Comparison of ENCODE assay signal across 15 cellular contexts in the genomic region with DNA sequence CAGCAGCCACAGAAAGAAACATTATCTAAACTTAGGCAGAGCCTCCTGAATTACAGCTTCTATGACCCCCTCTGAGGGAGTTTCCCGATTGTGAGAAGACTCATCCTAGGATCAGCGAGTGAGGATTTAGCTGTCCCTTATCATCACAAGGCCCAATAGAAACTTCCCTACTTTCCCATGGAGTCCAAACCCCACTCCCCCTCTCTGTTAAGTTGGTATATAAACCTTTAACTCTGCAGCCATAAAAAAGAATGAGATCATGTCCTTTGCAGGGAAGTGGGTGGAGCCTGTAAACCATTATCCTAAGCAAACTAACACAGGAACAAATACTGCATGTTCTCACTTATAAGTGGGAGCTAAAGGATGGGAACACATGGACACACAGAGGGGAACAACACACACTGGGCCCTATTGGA.
DNase-seq lines count a peak whose midpoint lies in the region; ATAC-seq, FAIRE-seq and TF ChIP-seq lines count a peak whose summit lies in the region.
"Had no signal": no experiment of that assay in that cellular context is flagged by ENCODE, and none has a peak within 500 bp of the region (broad histone marks: within the 10 kb centered on the region; RNA-seq: fewer than 3 reads in every experiment).

No MANE protein-coding gene starts in this region.

- H3K9me1 ChIP-seq in K562 (ENCODE audit: control insufficient read depth, insufficient read depth, low read length) = no peaks in the 10 kb centered on the region

- no peaks in the 10 kb centered on the region for H4K20me1 ChIP-seq in K562 (replicated peaks; ENCODE audit: control insufficient read depth, insufficient read depth, low read length)

- in situ Hi-C loops in KBM-7 (cut with MboI; ENCODE audit: low pct_unique_long_range_greater_than_20kb, low sequenced_read_pairs) (no loop called here), K562 (cut with MboI) (no loop called here)

- peak overlapping the region; percentile 44 for H3K4me2 ChIP-seq in K562 (ENCODE audit: insufficient read depth, low read length)
- H3K4me2 ChIP-seq: PC-9 had no signal

- ATAC-seq in K562 (peak; percentile 88), mucosa of descending colon (peak; percentile 92), HG03442 (IDR thresholded peaks at IDR 0.05; ENCODE audit: unreplicated experiment) (no peak), HG03139 (IDR thresholded peaks at IDR 0.05; ENCODE audit: unreplicated experiment) (no peak)
- ATAC-seq: left lobe of liver had no signal

- H3K9ac ChIP-seq in K562 (ENCODE audit: insufficient read depth in 1 of 2, low read depth in 2 of 2, low read length in 2 of 2) = 0 out of 4 replicates have a peak overlapping the region, but pooled peaks of 1 of the 2 experiments have one; percentile 13

- no TSS peak for BruUV-seq in K562 (replicated peaks; lab: Mats Ljungman, UMichigan)

- no peak for TF ChIP-seq RAD21 in K562 (CRISPR knock-in tag; conservative IDR thresholded peaks at IDR 0.05 in 1 of 2, IDR thresholded peaks at IDR 0.05 in 1 of 2)

- intact Hi-C loops in K562 (cut with micrococcal nuclease) = no loop called here
- intact Hi-C loops in mucosa of descending colon (cut with DNase I, micrococcal nuclease) = no loop called here

- 6% methylated on average over 2 of the region's 2 CpGs for WGBS in K562 (ENCODE audit: insufficient coverage, low coverage, missing lambda C conversion rate)

- H3K27me3 ChIP-seq in K562 (ENCODE audit: control insufficient read depth in 2 of 2, insufficient read depth in 2 of 2, low read length in 2 of 2) = no peaks in the 10 kb centered on the region
- H3K27me3 ChIP-seq: spleen had no signal

- CTCF ChIA-PET in K562 (lab: Yijun Ruan, JAX; ENCODE audit: low intra/inter-chr PET ratio) = no interaction called here

- POLR2A ChIA-PET in K562 (lab: Yijun Ruan, JAX) = interaction anchor here (0.7 kb wide), 1 partner anchor 36 kb away, joined by 3 read pairs; no protein-coding TSS in a partner anchor

- TF ChIP-seq CTCF in K562 (IDR thresholded peaks at IDR 0.05 in 2 of 3, conservative IDR thresholded peaks at IDR 0.05 in 1 of 3; ENCODE audit: insufficient read depth in 2 of 3, low read depth in 1 of 3, low read length in 3 of 3) (no peak), mucosa of descending colon (IDR thresholded peaks at IDR 0.05) (no peak)

- TF ChIP-seq POLR2A in GM12891 (IDR thresholded peaks at IDR 0.05; ENCODE audit: low read depth, low read length) = no peak
- TF ChIP-seq POLR2A in K562 (conservative IDR thresholded peaks at IDR 0.05) = no peak

- FAIRE-seq in GM12891 (lab: Jason Lieb, UNC) (peak; percentile 20), K562 (lab: Jason Lieb, UNC) (peak; percentile 80)
- FAIRE-seq: astrocyte had no signal

- H3K9me3 ChIP-seq in K562 (replicated peaks; ENCODE audit: control insufficient read depth, insufficient read depth, low read depth, low read length) (no peaks in the 10 kb centered on the region), mucosa of descending colon (peaks cover 5% of the 10 kb centered on the region)

- no peaks in the 10 kb centered on the region for H3K79me2 ChIP-seq in K562 (ENCODE audit: control insufficient read depth, insufficient read depth, low read length)

- no peak for DNase-seq in GM12891 (ENCODE audit: insufficient read length, low spot score)
- DNase-seq in KBM-7 = peak; percentile 27
- DNase-seq in K562 (ENCODE audit: extremely low read depth in 1 of 4, low spot score in 3 of 4) = peak in 2 of 4 experiments; percentile 34 to 60
- DNase-seq in mucosa of descending colon = peak in 1 of 3 donors; percentile 5
- DNase-seq in caudate nucleus (lab: John Stamatoyannopoulos, UW) = no peak
- no peak for DNase-seq in NOMO-1 treated with dmso at 0.1 percent for 144 hours (lab: John Stamatoyannopoulos, UW; ENCODE audit: unreplicated experiment)
- DNase-seq: activated CD4-positive, alpha-beta T cell treated with anti-CD3 and anti-CD28 coated beads, Interleukin-2, amount 10 ng/mL, durations not matched to agents 24 days and 14 days; activated T-cell treated with anti-CD3 and anti-CD28 coated beads, Interleukin-2, amount 50 U/mL, for 72 hours; NCI-H2171 treated with DMSO at 0.1 percent for 48 hours; PC-9; spleen had no signal

- peak overlapping the region; percentile 88 for H2AFZ ChIP-seq in K562 (ENCODE audit: low read depth, low read length)
- H2AFZ ChIP-seq: PC-9 had no signal

- H3K36me3 ChIP-seq in K562 (ENCODE audit: control insufficient read depth, insufficient read depth, low read length) (no peaks in the 10 kb centered on the region), mucosa of descending colon (ENCODE audit: low read depth) (no peaks in the 10 kb centered on the region)
- H3K36me3 ChIP-seq: spleen had no signal

- no peak for TF ChIP-seq EP300 in K562 (IDR thresholded peaks at IDR 0.05; ENCODE audit: low read length)

- peak overlapping the region; percentile 57; the same call in 2 of the 3 replicates for H3K27ac ChIP-seq in K562 (ENCODE audit: extremely low read depth, low read depth, low read length)
- no peak overlapping the region for H3K27ac ChIP-seq in caudate nucleus (ENCODE audit: low read depth, low read length)
- H3K27ac ChIP-seq: PC-9, spleen had no signal

- no peak overlapping the region for H3K4me3 ChIP-seq in K562
- no peak overlapping the region for H3K4me3 ChIP-seq in mucosa of descending colon
- H3K4me3 ChIP-seq: PC-9, spleen had no signal

- H3K4me1 ChIP-seq in K562 (replicated peaks in 1 of 2; ENCODE audit: control insufficient read depth in 2 of 2, insufficient read depth in 2 of 2, low read length in 2 of 2) (peaks cover 0 to 14% of the 10 kb centered on the region in 2 experiments; a peak in 2 of 5 replicates), mucosa of descending colon (ENCODE audit: low read depth) (no peaks in the 10 kb centered on the region)
- H3K4me1 ChIP-seq: spleen had no signal

TF ChIP-seq in GM12891, 5 proteins besides CTCF, POLR2A, EP300 and RAD21:
- TF ChIP-seq POU2F2 (IDR thresholded peaks at IDR 0.05; ENCODE audit: low read depth, low read length) (no peak), POLR2AphosphoS5 (IDR thresholded peaks at IDR 0.05; ENCODE audit: low read depth, low read length) (no peak)
TF ChIP-seq in GM12891: peak in this region for 0.

TF ChIP-seq in K562, 482 proteins besides CTCF, POLR2A, EP300 and RAD21 (continues in another document):
- TF ChIP-seq ZNF780A (CRISPR knock-in tag; IDR thresholded peaks at IDR 0.05) (no peak), DMBX1 (CRISPR knock-in tag; IDR thresholded peaks at IDR 0.05; ENCODE audit: borderline replicate concordance) (no peak), CREM (IDR thresholded peaks at IDR 0.05; ENCODE audit: low read depth) (no peak), MTF1 (CRISPR knock-in tag; IDR thresholded peaks at IDR 0.05; ENCODE audit: borderline replicate concordance) (no peak), ZNF785 (CRISPR knock-in tag; IDR thresholded peaks at IDR 0.05) (no peak), ATF3 (IDR thresholded peaks at IDR 0.05) (peak; percentile 76), ATF3 (CRISPR knock-in tag; conservative IDR thresholded peaks at IDR 0.05) (no peak), PPARD (CRISPR knock-in tag; IDR thresholded peaks at IDR 0.05) (no peak), HNRNPUL1 (IDR thresholded peaks at IDR 0.05; ENCODE audit: low read length) (no peak), CBFA2T3 (IDR thresholded peaks at IDR 0.05) (no peak), ZNF589 (CRISPR knock-in tag; IDR thresholded peaks at IDR 0.05; ENCODE audit: low read depth) (peak; percentile 41; the same call in 1 of the 2 replicates), NFRKB (IDR thresholded peaks at IDR 0.05; ENCODE audit: low read depth) (peak; percentile 16; the same call in 1 of the 2 replicates), MNT (conservative IDR thresholded peaks at IDR 0.05) (no peak), GABPA (tag; conservative IDR thresholded peaks at IDR 0.05; ENCODE audit: low read depth) (peak; percentile 38; the same call in 1 of the 2 replicates), MXI1 (IDR thresholded peaks at IDR 0.05; ENCODE audit: low read depth, low read length) (no peak), GATA2 (CRISPR knock-in tag; IDR thresholded peaks at IDR 0.05) (no peak), FOXK1 (CRISPR knock-in tag; IDR thresholded peaks at IDR 0.05; ENCODE audit: borderline replicate concordance) (no peak), RBM17 (IDR thresholded peaks at IDR 0.05; ENCODE audit: borderline replicate concordance, low read depth, low read length) (no peak)
- TF ChIP-seq, protein P1, sequence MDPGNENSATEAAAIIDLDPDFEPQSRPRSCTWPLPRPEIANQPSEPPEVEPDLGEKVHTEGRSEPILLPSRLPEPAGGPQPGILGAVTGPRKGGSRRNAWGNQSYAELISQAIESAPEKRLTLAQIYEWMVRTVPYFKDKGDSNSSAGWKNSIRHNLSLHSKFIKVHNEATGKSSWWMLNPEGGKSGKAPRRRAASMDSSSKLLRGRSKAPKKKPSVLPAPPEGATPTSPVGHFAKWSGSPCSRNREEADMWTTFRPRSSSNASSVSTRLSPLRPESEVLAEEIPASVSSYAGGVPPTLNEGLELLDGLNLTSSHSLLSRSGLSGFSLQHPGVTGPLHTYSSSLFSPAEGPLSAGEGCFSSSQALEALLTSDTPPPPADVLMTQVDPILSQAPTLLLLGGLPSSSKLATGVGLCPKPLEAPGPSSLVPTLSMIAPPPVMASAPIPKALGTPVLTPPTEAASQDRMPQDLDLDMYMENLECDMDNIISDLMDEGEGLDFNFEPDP (CRISPR knock-in tag; IDR thresholded peaks at IDR 0.05) = no peak

Comparison
In these comparisons a context has a peak if more than half of its experiments do, and no peak if none do; other contexts are left out.
1. ATAC-seq: peak in K562 (single experiment) and mucosa of descending colon (single experiment); none in HG03442 (single experiment) and HG03139 (single experiment).